ENCODE assay signal across 9 cellular contexts in the genomic region with DNA sequence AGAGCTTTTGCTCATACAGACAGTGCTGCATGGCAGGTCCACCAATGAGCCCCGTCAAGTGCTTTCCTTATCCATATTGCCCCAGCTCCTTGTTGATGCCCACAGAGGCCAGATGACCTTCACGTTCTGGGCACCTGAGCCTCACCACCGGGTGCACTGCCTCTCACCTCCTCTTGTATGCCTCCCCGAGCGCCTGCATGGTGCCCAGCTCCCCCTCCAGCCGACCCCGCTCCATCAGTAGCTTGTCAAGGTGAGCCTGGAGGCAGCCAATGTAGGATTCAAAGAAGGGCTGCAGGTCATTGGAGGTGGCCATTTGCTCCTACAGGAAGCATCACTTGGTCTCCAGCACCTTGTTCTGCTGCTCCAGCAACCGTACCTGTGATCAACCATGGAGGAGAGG. TPM values are rescaled to one million over a fixed set of nuclear protein-coding genes. Genes with fewer than 3 reads are reported as not detected.
"Had no signal": no experiment of that assay in that cellular context is flagged by ENCODE, and none has a peak within 500 bp of the region (broad histone marks: within the 10 kb centered on the region; RNA-seq: fewer than 3 reads in every experiment).

No MANE protein-coding gene starts in this region.

- H3K4me3 ChIP-seq: K562 had no signal

- ATAC-seq: HepG2, K562 had no signal

- DNase-seq: IMR-90, KBM-7, KG1 had no signal

- H3K27ac ChIP-seq: HL-60 had no signal

RNA-seq across cellular contexts. Expression of a gene that starts 31.8 kb away (rescaled TPM):
- total RNA-seq: HepG2, HT-29, HT1080, IMR-90, K562 had no signal
- polyA plus RNA-seq: HepG2, IgD-negative memory B cell, IMR-90, K562 had no signal

RNA-seq across cellular contexts. Expression of a gene that starts 42.0 kb away (rescaled TPM):
- total RNA-seq: HepG2, HT-29, HT1080, IMR-90, K562 had no signal
- polyA plus RNA-seq: HepG2, IgD-negative memory B cell, IMR-90, K562 had no signal

RNA-seq across cellular contexts. Expression of a gene that starts 54.9 kb away (rescaled TPM):
- total RNA-seq: HepG2, HT-29, HT1080, IMR-90 had no signal
- polyA plus RNA-seq: HepG2, IMR-90, K562 had no signal
